Comparison of ENCODE assay signal across 27 cellular contexts in the genomic region with DNA sequence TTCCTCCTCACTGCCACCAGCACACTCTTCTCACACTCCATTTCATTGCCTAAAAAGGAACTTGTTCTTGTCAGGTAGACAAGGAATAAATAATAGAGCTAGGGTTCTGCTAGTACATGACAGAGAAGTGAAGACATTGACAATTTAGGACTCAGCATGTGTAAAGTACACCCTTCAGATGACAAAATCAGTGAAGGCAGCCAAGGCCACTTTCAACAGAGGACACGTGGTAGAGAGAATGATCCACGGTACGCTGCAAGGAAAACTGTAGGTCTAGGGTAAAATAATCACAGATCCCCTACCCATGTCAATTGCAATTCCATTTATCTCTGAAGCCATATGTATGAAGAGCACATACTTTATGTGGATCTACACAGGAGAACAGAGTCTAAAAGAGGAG.
"Had no signal": no experiment of that assay in that cellular context is flagged by ENCODE, and none has a peak within 500 bp of the region (broad histone marks: within the 10 kb centered on the region; RNA-seq: fewer than 3 reads in every experiment).

No MANE protein-coding gene starts in this region.

- H3K27ac ChIP-seq: adrenal gland, gastroesophageal sphincter, hepatocyte, thyroid gland, upper lobe of left lung, vagina, VCaP had no signal

- ATAC-seq: activated naive CD4-positive, alpha-beta T cell treated with anti-CD3 and anti-CD28 coated beads, Interleukin-2, amount 50 U/mL, for 72 hours; activated T-cell treated with anti-CD3 and anti-CD28 coated beads, Interleukin-2, amount 50 U/mL, for 72 hours; gastroesophageal sphincter; natural killer cell; stimulated activated memory B cell treated with anti-CD40 and anti-IgM and Interleukin-4, amounts not matched to agents 10 μg/mL and 1 μg/mL and 100 μg/mL, for 72 hours; stimulated activated naive CD8-positive, alpha-beta T cell treated with anti-CD3 and anti-CD28 coated beads, Interleukin-15, amount 100 ng/mL, for 72 hours had no signal

- H3K9me3 ChIP-seq: adrenal gland, gastroesophageal sphincter, thyroid gland, upper lobe of left lung, vagina had no signal

- H3K4me3 ChIP-seq: adrenal gland, gastroesophageal sphincter, hepatocyte, smooth muscle cell, thyroid gland, upper lobe of left lung, vagina had no signal

- H3K27me3 ChIP-seq: adrenal gland, gastroesophageal sphincter, hepatocyte, thyroid gland, upper lobe of left lung, vagina had no signal

- H2AFZ ChIP-seq: hepatocyte had no signal

- H3K36me3 ChIP-seq: adrenal gland, gastroesophageal sphincter, thyroid gland, upper lobe of left lung, vagina had no signal

- DNase-seq: activated CD4-positive, alpha-beta T cell treated with anti-CD3 and anti-CD28 coated beads for 4 hours; activated CD4-positive, alpha-beta T cell treated with anti-CD3 and anti-CD28 coated beads, Interleukin-2, amount 50 U/mL, for 4 hours; activated naive CD4-positive, alpha-beta T cell; activated T-cell treated with anti-CD3 and anti-CD28 coated beads for 4 hours; activated T-cell treated with anti-CD3 and anti-CD28 coated beads, Interleukin-2, amount 50 U/mL, for 72 hours; aorta; cortex of kidney; left cardiac atrium; natural killer cell; retina; stimulated activated CD4-positive, alpha-beta T cell treated with anti-CD3 and anti-CD28 coated beads, Interleukin-1b, Interleukin-23, amount 100 ng/mL, for 48 hours; stimulated activated CD4-positive, alpha-beta T cell treated with anti-CD3 and anti-CD28 coated beads, Interleukin-4, amount 100 ng/mL, for 4 hours; stimulated activated CD8-positive, alpha-beta memory T cell treated with anti-CD3 and anti-CD28 coated beads, Interleukin-4, amount 100 ng/mL, for 48 hours; stimulated activated naive CD8-positive, alpha-beta T cell treated with anti-CD3 and anti-CD28 coated beads, Interleukin-15, amount 100 ng/mL, for 72 hours; thyroid gland; upper lobe of left lung had no signal

- H3K79me2 ChIP-seq: hepatocyte had no signal

- FAIRE-seq: endothelial cell of umbilical vein, keratinocyte, TTC549 had no signal

- H3K4me2 ChIP-seq: hepatocyte, smooth muscle cell had no signal
